ENCODE assay signal across 20 cellular contexts in the genomic region with DNA sequence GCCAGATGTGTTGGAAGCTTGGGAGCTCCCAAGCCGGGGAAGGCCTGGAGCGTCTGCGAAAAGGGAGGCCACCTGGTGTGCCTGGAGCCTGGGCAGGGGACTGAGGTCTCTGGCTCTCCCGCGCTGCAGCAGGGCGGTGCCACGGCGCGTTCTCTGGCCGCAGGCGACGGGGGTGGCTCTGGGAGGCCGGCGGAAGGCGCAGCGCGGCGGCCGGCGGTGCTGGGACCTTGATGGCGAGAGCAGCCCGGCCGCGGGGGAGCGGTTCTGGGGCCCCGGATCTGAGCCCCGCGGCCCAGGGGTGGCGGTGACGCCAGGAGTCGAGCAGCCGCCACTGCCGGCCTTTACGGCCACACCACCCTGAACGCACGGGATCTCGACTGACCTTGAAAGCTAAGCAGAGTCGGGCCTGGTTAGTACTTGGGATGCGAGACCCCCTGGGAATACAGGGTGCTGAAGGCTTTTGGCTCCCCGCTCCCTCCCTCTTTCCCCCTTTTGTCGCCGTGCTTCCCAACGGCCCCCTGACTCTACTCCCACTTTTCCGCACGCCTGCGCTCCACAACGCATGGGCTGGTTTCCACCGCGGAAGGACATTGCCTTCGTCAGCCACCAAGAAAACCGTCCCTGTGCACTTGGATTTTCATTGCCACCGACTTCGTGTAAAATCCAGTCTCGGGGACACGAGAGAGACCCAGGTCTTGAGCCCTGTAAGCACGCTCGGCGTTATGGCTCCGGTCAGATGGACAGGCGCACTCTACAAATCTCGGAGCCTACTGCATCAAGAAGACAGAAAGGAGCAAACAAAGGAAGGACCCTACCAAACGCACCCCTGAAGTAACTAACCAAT. TPM values are rescaled to one million over a fixed set of nuclear protein-coding genes. Genes with fewer than 3 reads are reported as not detected.
DNase-seq lines count a peak whose midpoint lies in the region; TF ChIP-seq lines count a peak whose summit lies in the region.
"Had no signal": no experiment of that assay in that cellular context is flagged by ENCODE, and none has a peak within 500 bp of the region (broad histone marks: within the 10 kb centered on the region; RNA-seq: fewer than 3 reads in every experiment).

No MANE protein-coding gene starts in this region.

- H3K4me3 ChIP-seq in mammary epithelial cell (replicated peaks in 1 of 3; ENCODE audit: insufficient read depth in 1 of 3, low read depth in 2 of 3, low read length in 3 of 3), result no peak overlapping the region
- H3K4me3 ChIP-seq in breast epithelium, result peak overlapping the region in 1 of 3 donors; percentile 31
- peak overlapping the region; percentile 11 for H3K4me3 ChIP-seq in NT2/D1 (ENCODE audit: insufficient read length, low read depth)
- peak overlapping the region; percentile 38 for H3K4me3 ChIP-seq in iPS-18c (ENCODE audit: insufficient read depth, low read depth, low read length)
- peak overlapping the region; percentile 18 for H3K4me3 ChIP-seq in suprapubic skin
- H3K4me3 ChIP-seq: GM12878, K562, pancreas, upper lobe of right lung had no signal

- no peaks in the 10 kb centered on the region for H3K36me3 ChIP-seq in mammary epithelial cell (ENCODE audit: insufficient read depth, low read length)
- H3K36me3 ChIP-seq in breast epithelium, result no peaks in the 10 kb centered on the region
- no peaks in the 10 kb centered on the region for H3K36me3 ChIP-seq in NT2/D1 (ENCODE audit: insufficient read depth, insufficient read length, low read length)
- no peaks in the 10 kb centered on the region for H3K36me3 ChIP-seq in suprapubic skin
- H3K36me3 ChIP-seq: esophagus muscularis mucosa, pancreas, upper lobe of right lung had no signal

- BruUV-seq in mammary epithelial cell (replicated peaks; lab: Mats Ljungman, UMichigan), result no TSS peak

- H3K4me1 ChIP-seq in mammary epithelial cell (ENCODE audit: insufficient read depth, low read length) (peaks cover 7% of the 10 kb centered on the region), breast epithelium (no peaks in the 10 kb centered on the region), NT2/D1 (ENCODE audit: insufficient read depth, insufficient read length) (peaks cover 7% of the 10 kb centered on the region), suprapubic skin (peaks cover 50% of the 10 kb centered on the region)
- H3K4me1 ChIP-seq: upper lobe of right lung had no signal

- CTCF ChIA-PET in mammary epithelial cell (lab: Charles Lee; ENCODE audit: low non-redundant PET), result interaction anchor here (0.6 kb wide), 1 partner anchor 113 kb away, joined by 5 read pairs; no protein-coding TSS in a partner anchor

- WGBS in mammary epithelial cell (ENCODE audit: low coverage, missing lambda C conversion rate), result 8% methylated on average over 17 of the region's 62 CpGs
- WGBS in suprapubic skin, result 5% methylated on average over 55 of the region's 62 CpGs

- intact Hi-C loops in mammary epithelial cell (cut with micrococcal nuclease) (no loop called here), breast epithelium (cut with DNase I; ENCODE audit: low total_unique reads) (no loop called here)

- TF ChIP-seq CTCF in mammary epithelial cell (conservative IDR thresholded peaks at IDR 0.05 in 1 of 2, IDR thresholded peaks at IDR 0.05 in 1 of 2; ENCODE audit: extremely low read depth in 1 of 2, insufficient read depth in 1 of 2, low read depth in 1 of 2, low read length in 2 of 2) (no peak), breast epithelium (IDR thresholded peaks at IDR 0.05) (no peak), suprapubic skin (IDR thresholded peaks at IDR 0.05) (no peak)

- peak overlapping the region; percentile 23 for H3K4me2 ChIP-seq in mammary epithelial cell (ENCODE audit: insufficient read depth, low read depth, low read length)

- no peak overlapping the region for H3K27ac ChIP-seq in mammary epithelial cell (ENCODE audit: insufficient read depth, low read depth, low read length)
- H3K27ac ChIP-seq in breast epithelium, result no peak overlapping the region
- no peak overlapping the region for H3K27ac ChIP-seq in suprapubic skin
- H3K27ac ChIP-seq: esophagus muscularis mucosa, pancreas, upper lobe of right lung had no signal

- DNase-seq in mammary epithelial cell, result no peak
- no peak for DNase-seq in breast epithelium (ENCODE audit: low spot score in 2 of 2)
- no peak for DNase-seq in NT2/D1 (ENCODE audit: low read depth, low spot score)
- DNase-seq in suprapubic skin (ENCODE audit: low spot score in 2 of 2), result no peak
- no peak for DNase-seq in stimulated activated CD4-positive, alpha-beta T cell treated with anti-CD3 and anti-CD28 coated beads, Interleukin-12 subunit alpha, Interleukin-12 subunit beta, amount 100 ng/mL, for 4 hours
- DNase-seq in NCI-H2171 treated with DMSO at 0.1 percent for 48 hours (lab: John Stamatoyannopoulos, UW), result no peak
- DNase-seq in NCI-H1092 (lab: John Stamatoyannopoulos, UW), result no peak
- DNase-seq: activated naive CD4-positive, alpha-beta T cell treated with anti-CD3 and anti-CD28 coated beads for 36 hours; DMS79; hippocampal formation; NCI-H1417 treated with DMSO at 0.1 percent for 48 hours; NCI-H446 treated with DMSO at 0.1 percent for 48 hours; T-cell; upper lobe of right lung had no signal

- no peaks in the 10 kb centered on the region for H3K79me2 ChIP-seq in mammary epithelial cell (ENCODE audit: insufficient read depth, low read length)

- H3K9me3 ChIP-seq in mammary epithelial cell (replicated peaks; ENCODE audit: insufficient read depth, low read length), result peaks cover 2% of the 10 kb centered on the region
- H3K9me3 ChIP-seq in breast epithelium, result no peaks in the 10 kb centered on the region
- H3K9me3 ChIP-seq in NT2/D1 (ENCODE audit: insufficient read depth, low read length), result no peaks in the 10 kb centered on the region
- peaks cover 3% of the 10 kb centered on the region for H3K9me3 ChIP-seq in iPS-18c (ENCODE audit: control insufficient read depth, insufficient read depth, low read length)
- H3K9me3 ChIP-seq in suprapubic skin, result no peaks in the 10 kb centered on the region
- H3K9me3 ChIP-seq: esophagus muscularis mucosa, pancreas, upper lobe of right lung had no signal

- dilution Hi-C loops in mammary epithelial cell (cut with HindIII; ENCODE audit: low sequenced_read_pairs), result no loop called here

- no peak for TF ChIP-seq POLR2A in breast epithelium (IDR thresholded peaks at IDR 0.05)
- no peak for TF ChIP-seq POLR2A in suprapubic skin (IDR thresholded peaks at IDR 0.05)

- no peak overlapping the region for H3K9ac ChIP-seq in mammary epithelial cell (ENCODE audit: insufficient read depth, low read length)
- no peak overlapping the region for H3K9ac ChIP-seq in NT2/D1 (ENCODE audit: insufficient read length, low read depth)

- no peak for TF ChIP-seq EP300 in suprapubic skin (IDR thresholded peaks at IDR 0.05)

- in situ Hi-C loops in mammary epithelial cell (cut with MboI; ENCODE audit: low sequenced_read_pairs in 2 of 2), result no loop called here

- H4K20me1 ChIP-seq in mammary epithelial cell (ENCODE audit: insufficient read depth, low read length), result no peaks in the 10 kb centered on the region

- H3K27me3 ChIP-seq in mammary epithelial cell (ENCODE audit: insufficient read depth, low read length) (peaks cover 48% of the 10 kb centered on the region), breast epithelium (peaks cover 2 to 74% of the 10 kb centered on the region in 2 donors), NT2/D1 (ENCODE audit: insufficient read depth, insufficient read length) (peaks cover 85% of the 10 kb centered on the region), suprapubic skin (peaks cover 88% of the 10 kb centered on the region)

- H2AFZ ChIP-seq in mammary epithelial cell (ENCODE audit: low read depth, low read length), result no peak overlapping the region

RNA-seq across cellular contexts. Expression of a gene that starts 9.5 kb away (rescaled TPM):
- not detected for total RNA-seq in mammary epithelial cell
- polyA plus RNA-seq in mammary epithelial cell, result not detected
- polyA minus RNA-seq in mammary epithelial cell, result not detected
- not detected for total RNA-seq in breast epithelium
- not detected for total RNA-seq in suprapubic skin
- total RNA-seq: activated naive CD4-positive, alpha-beta T cell treated with anti-CD3 and anti-CD28 coated beads for 36 hours; esophagus muscularis mucosa; GM12878; lung microvascular endothelial cell; pancreas; T-cell; upper lobe of right lung had no signal
- polyA plus RNA-seq: pancreas had no signal

RNA-seq across cellular contexts. Expression of a gene that starts 46.7 kb away (rescaled TPM):
- total RNA-seq in mammary epithelial cell (under 1 TPM; under 0.01 to 0.99 TPM), breast epithelium (not detected), suprapubic skin (not detected)
- polyA plus RNA-seq in mammary epithelial cell, result not detected
- not detected for polyA minus RNA-seq in mammary epithelial cell
- total RNA-seq: esophagus muscularis mucosa, GM12878, K562, lung microvascular endothelial cell, upper lobe of right lung had no signal
- polyA plus RNA-seq: GM12878, K562, pancreas had no signal

Comparison
In these comparisons a context has a peak if more than half of its experiments do, and no peak if none do; other contexts are left out.
1. H3K4me3 ChIP-seq: peak in NT2/D1 (single experiment), iPS-18c (single experiment) and suprapubic skin (single experiment); none in mammary epithelial cell (0 of 3).